ENCODE assay signal across 1 cellular context in genomic region chr2:218286570-218287459, GRCh38.
TF ChIP-seq lines count a peak whose summit lies in the region.

No MANE protein-coding gene starts in this region.

TF ChIP-seq in HEK293, 187 proteins besides CTCF, POLR2A, EP300 and RAD21 (continued from another document and continues in another):
- TF ChIP-seq INSM2 (tag by site-specific recombination; IDR thresholded peaks at IDR 0.05) (peak; percentile 22; the same call in 1 of the 2 replicates), ZNF280C (tag by site-specific recombination; IDR thresholded peaks at IDR 0.05) (no peak), KLF8 (tag by site-specific recombination; IDR thresholded peaks at IDR 0.05) (peak; percentile 43; the same call in 1 of the 2 replicates), ZNF521 (tag by site-specific recombination; IDR thresholded peaks at IDR 0.05) (no peak), GLI2 (tag by site-specific recombination; IDR thresholded peaks at IDR 0.05; ENCODE audit: borderline replicate concordance, low read depth) (no peak), ZNF423 (tag by site-specific recombination; IDR thresholded peaks at IDR 0.05) (no peak), MZF1 (tag by site-specific recombination; IDR thresholded peaks at IDR 0.05; ENCODE audit: borderline replicate concordance) (no peak), ZNF791 (tag by site-specific recombination; IDR thresholded peaks at IDR 0.05) (no peak), ZNF530 (tag by site-specific recombination; IDR thresholded peaks at IDR 0.05; ENCODE audit: low read depth) (no peak), ZNF660 (tag by site-specific recombination; IDR thresholded peaks at IDR 0.05) (peak; percentile 55; the same call in 1 of the 2 replicates), ZNF664 (tag by site-specific recombination; IDR thresholded peaks at IDR 0.05) (peak; percentile 68), ZNF302 (tag by site-specific recombination; IDR thresholded peaks at IDR 0.05; ENCODE audit: low read depth) (no peak), ZNF623 (tag by site-specific recombination; IDR thresholded peaks at IDR 0.05) (no peak), SALL2 (tag by site-specific recombination; IDR thresholded peaks at IDR 0.05; ENCODE audit: borderline replicate concordance) (no peak), FEZF1 (tag by site-specific recombination; IDR thresholded peaks at IDR 0.05) (no peak), ZNF555 (tag by site-specific recombination; conservative IDR thresholded peaks at IDR 0.05) (no peak), ZNF629 (tag by site-specific recombination; IDR thresholded peaks at IDR 0.05) (peak; percentile 95), ZNF223 (tag by site-specific recombination; IDR thresholded peaks at IDR 0.05) (peak; percentile 48; the same call in 1 of the 2 replicates), REST (tag by site-specific recombination; IDR thresholded peaks at IDR 0.05) (no peak), TRIM28 (IDR thresholded peaks at IDR 0.05; ENCODE audit: borderline replicate concordance, low read length) (peak; percentile 46; the same call in 1 of the 2 replicates), ZSCAN16 (tag by site-specific recombination; IDR thresholded peaks at IDR 0.05) (no peak), ZNF518A (tag by site-specific recombination; conservative IDR thresholded peaks at IDR 0.05; ENCODE audit: low read depth) (no peak), AEBP2 (tag by site-specific recombination; IDR thresholded peaks at IDR 0.05; ENCODE audit: borderline replicate concordance) (no peak), ZNF155 (tag by site-specific recombination; IDR thresholded peaks at IDR 0.05) (no peak), ZBTB1 (tag by site-specific recombination; IDR thresholded peaks at IDR 0.05) (no peak), ZNF335 (tag by site-specific recombination; conservative IDR thresholded peaks at IDR 0.05) (peak; percentile 53), KLF7 (tag by site-specific recombination; IDR thresholded peaks at IDR 0.05; ENCODE audit: borderline replicate concordance) (no peak), ZNF18 (tag by site-specific recombination; IDR thresholded peaks at IDR 0.05) (no peak), TSHZ1 (tag by site-specific recombination; IDR thresholded peaks at IDR 0.05; ENCODE audit: borderline replicate concordance) (no peak), ZNF16 (tag by site-specific recombination; IDR thresholded peaks at IDR 0.05; ENCODE audit: low read depth) (no peak), ZNF140 (tag by site-specific recombination; IDR thresholded peaks at IDR 0.05) (no peak), ZBTB26 (tag by site-specific recombination; optimal IDR thresholded peaks at IDR 0.05) (peak; percentile 13), ZNF133 (tag by site-specific recombination; IDR thresholded peaks at IDR 0.05) (no peak), ATF2 (tag by site-specific recombination; IDR thresholded peaks at IDR 0.05; ENCODE audit: low read depth) (no peak), ZNF610 (tag by site-specific recombination; IDR thresholded peaks at IDR 0.05; ENCODE audit: borderline replicate concordance) (no peak), ZFP41 (tag by site-specific recombination; IDR thresholded peaks at IDR 0.05; ENCODE audit: borderline replicate concordance) (no peak)
